8 cellular contexts compared by ENCODE assay signal in genomic region chr12:25648460-25648859, GRCh38.
DNase-seq lines count a peak whose midpoint lies in the region; ATAC-seq and TF ChIP-seq lines count a peak whose summit lies in the region.

No MANE protein-coding gene starts in this region.

- no peak overlapping the region for H3K4me3 Mint-ChIP-seq in endothelial cell (ENCODE audit: unreplicated experiment)
- no peak overlapping the region for H3K4me3 Mint-ChIP-seq in activated CD8-positive, alpha-beta T cell treated with anti-CD3 and anti-CD28 coated beads, Interleukin-2, amount 10 ng/mL, durations not matched to agents 7 days and 5 days

- ATAC-seq in HG03025 (IDR thresholded peaks at IDR 0.05; ENCODE audit: low FRiP score, unreplicated experiment), result no peak
- no peak for ATAC-seq in activated CD8-positive, alpha-beta T cell treated with anti-CD3 and anti-CD28 coated beads, Interleukin-2, amount 10 ng/mL, durations not matched to agents 7 days and 5 days

- CTCF ChIA-PET in activated CD8-positive, alpha-beta T cell treated with anti-CD3 and anti-CD28 coated beads, Interleukin-2, amount 10 ng/mL, durations not matched to agents 7 days and 5 days (lab: Charles Lee), result no interaction called here

- no peak for TF ChIP-seq CTCF in endothelial cell (IDR thresholded peaks at IDR 0.05; ENCODE audit: unreplicated experiment)

- POLR2A ChIA-PET in activated CD8-positive, alpha-beta T cell treated with anti-CD3 and anti-CD28 coated beads, Interleukin-2, amount 10 ng/mL, durations not matched to agents 7 days and 5 days (lab: Charles Lee), result no interaction called here

- no peaks in the 10 kb centered on the region for H3K36me3 Mint-ChIP-seq in endothelial cell (ENCODE audit: low read depth, unreplicated experiment)
- no peaks in the 10 kb centered on the region for H3K36me3 Mint-ChIP-seq in activated CD8-positive, alpha-beta T cell treated with anti-CD3 and anti-CD28 coated beads, Interleukin-2, amount 10 ng/mL, durations not matched to agents 7 days and 5 days (ENCODE audit: low read depth)

- DNase-seq in AG20443 (ENCODE audit: low spot score) (peak; percentile 78), NCI-H524 treated with DMSO at 0.1 percent for 48 hours (lab: John Stamatoyannopoulos, UW) (peak; percentile 39), endothelial cell (ENCODE audit: low spot score) (peak; percentile 24), midbrain (lab: John Stamatoyannopoulos, UW) (peak; percentile 34), SIG-M5 treated with dmso at 0.1 percent for 504 hours (lab: John Stamatoyannopoulos, UW; ENCODE audit: unreplicated experiment) (no peak), NCI-H1048 (lab: John Stamatoyannopoulos, UW) (no peak)
- no peak for DNase-seq in activated CD8-positive, alpha-beta T cell treated with anti-CD3 and anti-CD28 coated beads, Interleukin-2, amount 10 ng/mL, durations not matched to agents 7 days and 5 days

- H3K27me3 Mint-ChIP-seq in endothelial cell (ENCODE audit: unreplicated experiment), result no peaks in the 10 kb centered on the region
- peaks cover 2% of the 10 kb centered on the region for H3K27me3 Mint-ChIP-seq in activated CD8-positive, alpha-beta T cell treated with anti-CD3 and anti-CD28 coated beads, Interleukin-2, amount 10 ng/mL, durations not matched to agents 7 days and 5 days (ENCODE audit: low read depth)

- peak overlapping the region; percentile 46 for H3K27ac Mint-ChIP-seq in endothelial cell (ENCODE audit: unreplicated experiment)
- no peak overlapping the region for H3K27ac Mint-ChIP-seq in activated CD8-positive, alpha-beta T cell treated with anti-CD3 and anti-CD28 coated beads, Interleukin-2, amount 10 ng/mL, durations not matched to agents 7 days and 5 days

- peaks cover 14% of the 10 kb centered on the region for H3K4me1 Mint-ChIP-seq in endothelial cell (ENCODE audit: unreplicated experiment)
- H3K4me1 Mint-ChIP-seq in activated CD8-positive, alpha-beta T cell treated with anti-CD3 and anti-CD28 coated beads, Interleukin-2, amount 10 ng/mL, durations not matched to agents 7 days and 5 days (ENCODE audit: low read depth), result peaks cover 2% of the 10 kb centered on the region

- H3K9me3 Mint-ChIP-seq in endothelial cell (ENCODE audit: unreplicated experiment), result no peaks in the 10 kb centered on the region
- no peaks in the 10 kb centered on the region for H3K9me3 Mint-ChIP-seq in activated CD8-positive, alpha-beta T cell treated with anti-CD3 and anti-CD28 coated beads, Interleukin-2, amount 10 ng/mL, durations not matched to agents 7 days and 5 days (ENCODE audit: insufficient read depth)

Comparison
In these comparisons a context has a peak if more than half of its experiments do, and no peak if none do; other contexts are left out.
1. DNase-seq: peak in AG20443 (single experiment), NCI-H524 treated with DMSO at 0.1 percent for 48 hours (single experiment), endothelial cell (single experiment) and midbrain (single experiment); none in SIG-M5 treated with dmso at 0.1 percent for 504 hours (single experiment), activated CD8-positive, alpha-beta T cell treated with anti-CD3 and anti-CD28 coated beads, Interleukin-2, amount 10 ng/mL, durations not matched to agents 7 days and 5 days (single experiment) and NCI-H1048 (single experiment).